Comparison of ENCODE assay signal across 1 cellular context in genomic region chr3:101150504-101150903, GRCh38.
A peak's percentile ranks its signal among the peaks of the same experiment; 100 is the strongest.
TF ChIP-seq lines count a peak whose summit lies in the region.

No MANE protein-coding gene starts in this region.

TF ChIP-seq in K562, 482 proteins besides CTCF, POLR2A, EP300 and RAD21 (continued from another document and continues in another):
- no peak for TF ChIP-seq ZNF445 (CRISPR knock-in tag; IDR thresholded peaks at IDR 0.05; ENCODE audit: low read depth)
- TF ChIP-seq PTBP1 (IDR thresholded peaks at IDR 0.05; ENCODE audit: low read depth, low read length): no peak
- TF ChIP-seq ZBTB7A (IDR thresholded peaks at IDR 0.05; ENCODE audit: borderline replicate concordance, control insufficient read depth, low read depth, low read length): no peak
- TF ChIP-seq MGA (IDR thresholded peaks at IDR 0.05): peak; percentile 40
- no peak for TF ChIP-seq CBX3 (IDR thresholded peaks at IDR 0.05; ENCODE audit: borderline replicate concordance in 1 of 2, low read length in 2 of 2)
- no peak for TF ChIP-seq CEBPZ (IDR thresholded peaks at IDR 0.05; ENCODE audit: borderline replicate concordance, low read depth, low read length)
- no peak for TF ChIP-seq GABPB1 (CRISPR knock-in tag; IDR thresholded peaks at IDR 0.05)
- no peak for TF ChIP-seq THRAP3 (IDR thresholded peaks at IDR 0.05; ENCODE audit: borderline replicate concordance)
- TF ChIP-seq PHB2 (IDR thresholded peaks at IDR 0.05; ENCODE audit: low read depth): no peak
- no peak for TF ChIP-seq ARID4B (CRISPR knock-in tag; IDR thresholded peaks at IDR 0.05)
- TF ChIP-seq MCM7 (IDR thresholded peaks at IDR 0.05): no peak
- 0 out of 2 replicates have a peak, but pooled peaks have one; percentile 41 for TF ChIP-seq DMBX1 (CRISPR knock-in tag; IDR thresholded peaks at IDR 0.05; ENCODE audit: borderline replicate concordance)
- TF ChIP-seq SIN3A (IDR thresholded peaks at IDR 0.05; ENCODE audit: borderline replicate concordance in 2 of 2, control insufficient read depth in 1 of 2, low read depth in 2 of 2, low read length in 2 of 2): no peak
- TF ChIP-seq U2AF2 (optimal IDR thresholded peaks at IDR 0.05; ENCODE audit: low read depth, low read length): no peak
- TF ChIP-seq SOX6 (IDR thresholded peaks at IDR 0.05): 0 out of 2 replicates have a peak, but pooled peaks have one; percentile 18
- TF ChIP-seq E2F1 (CRISPR knock-in tag; IDR thresholded peaks at IDR 0.05): no peak
- no peak for TF ChIP-seq JUND (IDR thresholded peaks at IDR 0.05; ENCODE audit: borderline replicate concordance, low read depth, low read length)
- no peak for TF ChIP-seq JUND (tag; IDR thresholded peaks at IDR 0.05; ENCODE audit: borderline replicate concordance, low read depth, low read length)
- TF ChIP-seq BCOR (IDR thresholded peaks at IDR 0.05): no peak
- TF ChIP-seq RAD51 (IDR thresholded peaks at IDR 0.05; ENCODE audit: borderline replicate concordance, low read depth): no peak
- TF ChIP-seq CAMTA2 (CRISPR knock-in tag; conservative IDR thresholded peaks at IDR 0.05): no peak
- TF ChIP-seq LARP7 (IDR thresholded peaks at IDR 0.05): no peak
- no peak for TF ChIP-seq ZNF3 (CRISPR knock-in tag; IDR thresholded peaks at IDR 0.05)
- no peak for TF ChIP-seq NFATC3 (IDR thresholded peaks at IDR 0.05)
